Comparison of ENCODE assay signal across 11 cellular contexts in genomic region chr5:90096415-90097081, GRCh38.
DNase-seq lines count a peak whose midpoint lies in the region; ATAC-seq, FAIRE-seq and TF ChIP-seq lines count a peak whose summit lies in the region.
"Had no signal": no experiment of that assay in that cellular context is flagged by ENCODE, and none has a peak within 500 bp of the region (broad histone marks: within the 10 kb centered on the region; RNA-seq: fewer than 3 reads in every experiment).

No MANE protein-coding gene starts in this region.

- H3K9me3 Mint-ChIP-seq in osteocyte (ENCODE audit: unreplicated experiment), result no peaks in the 10 kb centered on the region

- no peak overlapping the region for H3K4me2 ChIP-seq in endothelial cell of umbilical vein (ENCODE audit: insufficient read depth, low read length)

- dilution Hi-C loops in endothelial cell of umbilical vein (cut with MboI; ENCODE audit: extremely low pct_ligation_motif_present, low sequenced_read_pairs), result no loop called here

- no peaks in the 10 kb centered on the region for H3K27me3 Mint-ChIP-seq in osteocyte (ENCODE audit: unreplicated experiment)
- H3K27me3 Mint-ChIP-seq: T-helper 17 cell had no signal

- H2AFZ ChIP-seq in endothelial cell of umbilical vein (ENCODE audit: low read depth, low read length), result no peak overlapping the region

- H3K36me3 ChIP-seq in endothelial cell of umbilical vein (ENCODE audit: control insufficient read depth in 2 of 2, extremely low read depth in 1 of 2, insufficient read depth in 2 of 2, low read length in 2 of 2), result no peaks in the 10 kb centered on the region
- H3K36me3 ChIP-seq: tibial artery had no signal

- peak; percentile 5 for DNase-seq in DMS 273 (lab: John Stamatoyannopoulos, UW; ENCODE audit: unreplicated experiment)
- no peak for DNase-seq in DMS 273 treated with DMSO at 0.1 percent for 48 hours (lab: John Stamatoyannopoulos, UW)
- DNase-seq in OCI-M1 (lab: John Stamatoyannopoulos, UW), result peak; percentile 50
- peak; percentile 47 for DNase-seq in endothelial cell of umbilical vein (ENCODE audit: low read depth, low spot score)
- no peak for DNase-seq in osteocyte (ENCODE audit: extremely low spot score, unreplicated experiment)
- DNase-seq in medulla oblongata (ENCODE audit: extremely low spot score), result no peak
- DNase-seq: T-helper 17 cell, tibial artery had no signal

- peaks cover 50% of the 10 kb centered on the region for H3K4me1 Mint-ChIP-seq in osteocyte (ENCODE audit: unreplicated experiment)
- H3K4me1 Mint-ChIP-seq: T-helper 17 cell had no signal

- FAIRE-seq in endothelial cell of umbilical vein (lab: Jason Lieb, UNC), result peak; percentile 59

- intact Hi-C loops in endothelial cell of umbilical vein (cut with micrococcal nuclease), result no loop called here

- no peak overlapping the region for H3K27ac ChIP-seq in endothelial cell of umbilical vein (ENCODE audit: insufficient read depth, low read depth, low read length)
- H3K27ac ChIP-seq: 22Rv1, tibial artery had no signal

- peak overlapping the region; percentile 16 for H3K4me3 Mint-ChIP-seq in osteocyte (ENCODE audit: unreplicated experiment)
- H3K4me3 Mint-ChIP-seq: T-helper 17 cell had no signal

- H3K27ac Mint-ChIP-seq in osteocyte (ENCODE audit: unreplicated experiment), result peak overlapping the region; percentile 11
- H3K27ac Mint-ChIP-seq: T-helper 17 cell had no signal

- ATAC-seq in HG03439 (IDR thresholded peaks at IDR 0.05; ENCODE audit: unreplicated experiment) (no peak), HG03378 (IDR thresholded peaks at IDR 0.05; ENCODE audit: unreplicated experiment) (no peak)
- ATAC-seq: T-helper 17 cell had no signal

- no peaks in the 10 kb centered on the region for H3K36me3 Mint-ChIP-seq in osteocyte (ENCODE audit: unreplicated experiment)

- no peak overlapping the region for H3K4me3 ChIP-seq in endothelial cell of umbilical vein (replicated peaks in 1 of 3; ENCODE audit: insufficient read depth in 1 of 3, low read depth in 1 of 3, low read length in 3 of 3)
- H3K4me3 ChIP-seq: tibial artery had no signal

- no peak for TF ChIP-seq CTCF in endothelial cell of umbilical vein (IDR thresholded peaks at IDR 0.05; ENCODE audit: extremely low read depth in 1 of 2, insufficient read depth in 1 of 2, low read depth in 1 of 2, low read length in 2 of 2)
- TF ChIP-seq CTCF in osteocyte (IDR thresholded peaks at IDR 0.05), result no peak

- CTCF ChIA-PET in endothelial cell of umbilical vein (lab: Charles Lee), result interaction anchor here (1.6 kb wide), 1 partner anchor 10 kb away, joined by 3 read pairs; no protein-coding TSS in a partner anchor

- no peak overlapping the region for H3K9ac ChIP-seq in endothelial cell of umbilical vein (replicated peaks; ENCODE audit: extremely low read depth, insufficient read depth, low read length)

- H3K27me3 ChIP-seq in endothelial cell of umbilical vein (ENCODE audit: control insufficient read depth in 2 of 2, insufficient read depth in 2 of 2, low read length in 2 of 2), result no peaks in the 10 kb centered on the region
- H3K27me3 ChIP-seq: tibial artery had no signal

- BruUV-seq in endothelial cell of umbilical vein (replicated peaks; lab: Mats Ljungman, UMichigan), result no TSS peak

- peaks cover 2% of the 10 kb centered on the region for H3K4me1 ChIP-seq in endothelial cell of umbilical vein (ENCODE audit: control insufficient read depth, extremely low read depth, insufficient read depth, low read length)

- no peak for TF ChIP-seq POLR2A in endothelial cell of umbilical vein (IDR thresholded peaks at IDR 0.05; ENCODE audit: low read depth, low read length)

- no peaks in the 10 kb centered on the region for H3K9me3 ChIP-seq in endothelial cell of umbilical vein (replicated peaks; ENCODE audit: control insufficient read depth, insufficient read depth, low read length)
- H3K9me3 ChIP-seq: tibial artery had no signal

- H3K9me1 ChIP-seq in endothelial cell of umbilical vein (replicated peaks; ENCODE audit: control insufficient read depth, extremely low read depth, insufficient read depth, low read length), result no peaks in the 10 kb centered on the region

- H3K79me2 ChIP-seq in endothelial cell of umbilical vein (ENCODE audit: control insufficient read depth, insufficient read depth, low read length), result no peaks in the 10 kb centered on the region

- no peaks in the 10 kb centered on the region for H4K20me1 ChIP-seq in endothelial cell of umbilical vein (replicated peaks; ENCODE audit: control insufficient read depth, extremely low read depth, insufficient read depth, low read length)

- POLR2A ChIA-PET in endothelial cell of umbilical vein (lab: Charles Lee), result no interaction called here

TF ChIP-seq in endothelial cell of umbilical vein, 7 proteins besides CTCF, POLR2A, EP300 and RAD21:
- TF ChIP-seq JUN (IDR thresholded peaks at IDR 0.05; ENCODE audit: borderline replicate concordance, insufficient read depth, insufficient read length, low read depth) (peak; percentile 58), MYC (IDR thresholded peaks at IDR 0.05; ENCODE audit: low read depth, low read length) (no peak), EZH2 (IDR thresholded peaks at IDR 0.05; ENCODE audit: borderline replicate concordance, low read depth, low read length, severe bottlenecking) (no peak), FOS (IDR thresholded peaks at IDR 0.05; ENCODE audit: borderline replicate concordance, insufficient read depth, low read length) (peak; percentile 53), POLR2AphosphoS5 (IDR thresholded peaks at IDR 0.05; ENCODE audit: insufficient read depth, low read depth, low read length) (no peak), GATA2 (IDR thresholded peaks at IDR 0.05; ENCODE audit: insufficient read depth, insufficient read length, low read depth, low read length) (no peak), MAX (IDR thresholded peaks at IDR 0.05; ENCODE audit: insufficient read depth, insufficient read length) (no peak)

Comparison
In these comparisons a context has a peak if more than half of its experiments do, and no peak if none do; other contexts are left out.
1. DNase-seq: peak in DMS 273 (single experiment), OCI-M1 (single experiment) and endothelial cell of umbilical vein (single experiment); none in DMS 273 treated with DMSO at 0.1 percent for 48 hours (single experiment), osteocyte (single experiment) and medulla oblongata (single experiment).